ENCODE assay signal across 8 cellular contexts in the genomic region with DNA sequence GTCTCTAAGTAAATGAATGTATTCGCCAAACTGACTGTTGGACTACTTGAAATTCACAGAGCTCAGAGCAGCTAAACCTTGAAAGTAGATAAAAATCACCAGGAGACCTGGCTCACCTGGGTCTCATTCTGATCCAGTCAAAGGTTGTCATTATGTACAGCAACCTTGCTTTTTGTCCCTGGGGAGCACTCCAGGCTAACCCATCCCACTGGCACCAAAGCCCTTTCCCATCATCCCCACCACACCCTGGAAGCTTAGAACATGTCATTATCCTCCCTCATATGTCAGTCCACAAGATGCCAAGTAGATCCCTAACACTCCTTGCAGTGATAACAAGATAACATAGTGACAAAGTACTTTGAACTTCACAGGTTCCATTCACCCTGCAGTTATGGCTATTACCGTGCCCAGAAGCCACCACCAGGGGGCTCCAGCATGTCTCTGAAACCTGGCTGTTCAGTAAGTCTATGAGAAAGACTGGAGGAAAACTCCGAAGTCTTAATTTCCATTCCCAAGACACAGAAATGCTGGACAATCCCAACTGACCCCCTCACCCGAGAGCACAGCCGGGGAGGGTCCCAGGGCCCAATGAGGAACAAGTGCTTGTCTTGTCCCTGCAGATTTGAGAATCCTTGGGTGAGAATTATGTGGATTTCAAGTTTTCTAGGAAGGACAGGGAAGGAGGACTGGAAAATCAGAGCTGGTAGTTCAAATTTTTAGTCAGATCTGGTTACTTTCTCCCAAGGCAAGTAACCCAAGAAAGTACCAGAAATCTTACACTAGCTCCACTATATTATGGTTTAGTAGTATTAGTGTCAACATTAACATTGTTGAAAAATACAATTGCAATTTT. TPM values are rescaled to one million over a fixed set of nuclear protein-coding genes. Genes with fewer than 3 reads are reported as not detected.
DNase-seq lines count a peak whose midpoint lies in the region; ATAC-seq and TF ChIP-seq lines count a peak whose summit lies in the region.

No MANE protein-coding gene starts in this region.

- no peak for TF ChIP-seq POLR2A in NB4 (IDR thresholded peaks at IDR 0.05; ENCODE audit: extremely low read depth, insufficient read length)

- peaks cover 21% of the 10 kb centered on the region for H3K27me3 Mint-ChIP-seq in activated B cell treated with CpG ODN at 0.5 μM for 24 hours

- no TSS peak for BruUV-seq in mammary epithelial cell (replicated peaks; lab: Mats Ljungman, UMichigan)

- H3K36me3 Mint-ChIP-seq in activated B cell treated with CpG ODN at 0.5 μM for 24 hours (ENCODE audit: low read depth) = no peaks in the 10 kb centered on the region

- in situ Hi-C loops in mammary epithelial cell (cut with MboI; ENCODE audit: low sequenced_read_pairs in 2 of 2) = loop anchor here in 1 of 2 donors (25.0 kb wide), 2 partner anchors 762 to 1012 kb away; no protein-coding TSS in a partner anchor

- no peak overlapping the region for H3K27ac Mint-ChIP-seq in activated B cell treated with CpG ODN at 0.5 μM for 24 hours

- H3K9me3 ChIP-seq in BE2C (no peaks in the 10 kb centered on the region), mammary epithelial cell (replicated peaks; ENCODE audit: insufficient read depth, low read length) (no peaks in the 10 kb centered on the region)

- intact Hi-C loops in activated B cell treated with CpG ODN at 0.5 μM for 24 hours (cut with micrococcal nuclease) (loop anchor here (1.0 to 5.0 kb wide), 6 partner anchors 50 to 484 kb away; no protein-coding TSS in a partner anchor), mammary epithelial cell (cut with micrococcal nuclease) (loop anchor here (1.0 to 2.0 kb wide), 3 partner anchors 50 to 482 kb away; no protein-coding TSS in a partner anchor), left colon (cut with DNase I, micrococcal nuclease) (no loop called here)

- H3K4me1 ChIP-seq in BE2C (no peaks in the 10 kb centered on the region), mammary epithelial cell (ENCODE audit: insufficient read depth, low read length) (no peaks in the 10 kb centered on the region)

- no peaks in the 10 kb centered on the region for H3K9me3 Mint-ChIP-seq in activated B cell treated with CpG ODN at 0.5 μM for 24 hours

- H2AFZ ChIP-seq in mammary epithelial cell (ENCODE audit: low read depth, low read length) = peak overlapping the region; percentile 76

- H3K36me3 ChIP-seq in BE2C (no peaks in the 10 kb centered on the region), mammary epithelial cell (ENCODE audit: insufficient read depth, low read length) (no peaks in the 10 kb centered on the region)

- H4K20me1 ChIP-seq in mammary epithelial cell (ENCODE audit: insufficient read depth, low read length) = no peaks in the 10 kb centered on the region

- H3K79me2 ChIP-seq in mammary epithelial cell (ENCODE audit: insufficient read depth, low read length) = no peaks in the 10 kb centered on the region

- peak; percentile 54 for ATAC-seq in GM19324 (IDR thresholded peaks at IDR 0.05; ENCODE audit: low FRiP score, unreplicated experiment)
- ATAC-seq in activated B cell treated with CpG ODN at 0.5 μM for 24 hours (ENCODE audit: low read depth) = peak; percentile 74
- ATAC-seq in left colon = peak; percentile 98

- POLR2A ChIA-PET in activated B cell treated with CpG ODN at 0.5 μM for 24 hours (lab: Charles Lee) = no interaction called here

- H3K27me3 ChIP-seq in BE2C (no peaks in the 10 kb centered on the region), mammary epithelial cell (ENCODE audit: insufficient read depth, low read length) (peaks cover 2% of the 10 kb centered on the region)

- H3K9ac ChIP-seq in mammary epithelial cell (ENCODE audit: insufficient read depth, low read length) = no peak overlapping the region

- no peaks in the 10 kb centered on the region for H3K4me1 Mint-ChIP-seq in activated B cell treated with CpG ODN at 0.5 μM for 24 hours

- dilution Hi-C loops in mammary epithelial cell (cut with HindIII; ENCODE audit: low sequenced_read_pairs) = loop anchor here (25.0 kb wide), 1 partner anchor 762 kb away; no protein-coding TSS in a partner anchor

- no peak overlapping the region for H3K4me2 ChIP-seq in mammary epithelial cell (ENCODE audit: insufficient read depth, low read depth, low read length)

- H3K27ac ChIP-seq in mammary epithelial cell (ENCODE audit: insufficient read depth, low read depth, low read length) = no peak overlapping the region

- TF ChIP-seq CTCF in BE2C (IDR thresholded peaks at IDR 0.05; ENCODE audit: low read depth, low read length) = peak; percentile 87
- TF ChIP-seq CTCF in NB4 (IDR thresholded peaks at IDR 0.05; ENCODE audit: low read depth, low read length) = peak; percentile 95
- peak; percentile 40 for TF ChIP-seq CTCF in activated B cell treated with CpG ODN at 0.5 μM for 24 hours (IDR thresholded peaks at IDR 0.05)
- TF ChIP-seq CTCF in mammary epithelial cell (conservative IDR thresholded peaks at IDR 0.05 in 1 of 2, IDR thresholded peaks at IDR 0.05 in 1 of 2; ENCODE audit: extremely low read depth in 1 of 2, insufficient read depth in 1 of 2, low read depth in 1 of 2, low read length in 2 of 2) = peak; percentile 88 to 96

- CTCF ChIA-PET in activated B cell treated with CpG ODN at 0.5 μM for 24 hours (lab: Charles Lee) = interaction anchor here (0.6 to 2.3 kb wide), 12 partner anchors 9 to 482 kb away, joined by 3 to 18 read pairs (median 4); no protein-coding TSS in a partner anchor
- CTCF ChIA-PET in mammary epithelial cell (lab: Charles Lee; ENCODE audit: low non-redundant PET) = no interaction called here

- no peak overlapping the region for H3K4me3 ChIP-seq in BE2C (ENCODE audit: low read depth, low read length)
- no peak overlapping the region for H3K4me3 ChIP-seq in NB4 (ENCODE audit: low read depth, low read length)
- no peak overlapping the region for H3K4me3 ChIP-seq in mammary epithelial cell (replicated peaks in 1 of 3; ENCODE audit: insufficient read depth in 1 of 3, low read depth in 2 of 3, low read length in 3 of 3)

- DNase-seq in BE2C (peak; percentile 67), NB4 (ENCODE audit: low read depth) (peak; percentile 69), activated B cell treated with CpG ODN at 0.5 μM for 24 hours (peak; percentile 67), mammary epithelial cell (no peak), left colon (peak; percentile 73 to 93), NCI-H187 treated with DMSO at 0.1 percent for 48 hours (lab: John Stamatoyannopoulos, UW) (no peak)
- peak; percentile 48 to 58 for DNase-seq in stimulated activated CD4-positive, alpha-beta T cell treated with anti-CD3 and anti-CD28 coated beads, Interleukin-4, amount 100 ng/mL, for 48 hours (ENCODE audit: low read depth in 2 of 2)

- 22% methylated on average over 5 of the region's 5 CpGs for WGBS in mammary epithelial cell (ENCODE audit: low coverage, missing lambda C conversion rate)

- H3K4me3 Mint-ChIP-seq in activated B cell treated with CpG ODN at 0.5 μM for 24 hours = no peak overlapping the region

RNA-seq across cellular contexts. Expression of a gene that starts 43.0 kb away (rescaled TPM):
- 27.2 TPM for polyA plus RNA-seq in BE2C (2012; ENCODE audit: insufficient read depth, insufficient read length, low read depth)
- total RNA-seq in activated B cell treated with CpG ODN at 0.5 μM for 24 hours = 48.5 and 50.3 TPM in 2 replicates
- total RNA-seq in mammary epithelial cell = 10 to 100 TPM; 36.4 to 54.8 TPM
- polyA plus RNA-seq in mammary epithelial cell = 11.1 TPM
- polyA minus RNA-seq in mammary epithelial cell = 26.1 TPM
- total RNA-seq in left colon = 10 to 100 TPM; 35.3 to 38.9 TPM

Comparison
In these comparisons a context has a peak if more than half of its experiments do, and no peak if none do; other contexts are left out.
1. DNase-seq: peak in BE2C (single experiment), NB4 (single experiment), activated B cell treated with CpG ODN at 0.5 μM for 24 hours (single experiment), left colon (2 of 2) and stimulated activated CD4-positive, alpha-beta T cell treated with anti-CD3 and anti-CD28 coated beads, Interleukin-4, amount 100 ng/mL, for 48 hours (2 of 2); none in mammary epithelial cell (single experiment) and NCI-H187 treated with DMSO at 0.1 percent for 48 hours (single experiment).
2. CTCF ChIP-seq: peak in every context shown above with its lines; median percentile 95 in NB4; 92 in mammary epithelial cell; 87 in BE2C; 40 in activated B cell treated with CpG ODN at 0.5 μM for 24 hours.
3. intact Hi-C loops: an anchor here in activated B cell treated with CpG ODN at 0.5 μM for 24 hours (1.0 to 5.0 kb wide) and mammary epithelial cell (1.0 to 2.0 kb wide); none called in left colon.
4. Peak in every context shown above with its lines, with median percentiles within 50 percentile points of each other: ATAC-seq.